12 cellular contexts compared by ENCODE assay signal in the genomic region with DNA sequence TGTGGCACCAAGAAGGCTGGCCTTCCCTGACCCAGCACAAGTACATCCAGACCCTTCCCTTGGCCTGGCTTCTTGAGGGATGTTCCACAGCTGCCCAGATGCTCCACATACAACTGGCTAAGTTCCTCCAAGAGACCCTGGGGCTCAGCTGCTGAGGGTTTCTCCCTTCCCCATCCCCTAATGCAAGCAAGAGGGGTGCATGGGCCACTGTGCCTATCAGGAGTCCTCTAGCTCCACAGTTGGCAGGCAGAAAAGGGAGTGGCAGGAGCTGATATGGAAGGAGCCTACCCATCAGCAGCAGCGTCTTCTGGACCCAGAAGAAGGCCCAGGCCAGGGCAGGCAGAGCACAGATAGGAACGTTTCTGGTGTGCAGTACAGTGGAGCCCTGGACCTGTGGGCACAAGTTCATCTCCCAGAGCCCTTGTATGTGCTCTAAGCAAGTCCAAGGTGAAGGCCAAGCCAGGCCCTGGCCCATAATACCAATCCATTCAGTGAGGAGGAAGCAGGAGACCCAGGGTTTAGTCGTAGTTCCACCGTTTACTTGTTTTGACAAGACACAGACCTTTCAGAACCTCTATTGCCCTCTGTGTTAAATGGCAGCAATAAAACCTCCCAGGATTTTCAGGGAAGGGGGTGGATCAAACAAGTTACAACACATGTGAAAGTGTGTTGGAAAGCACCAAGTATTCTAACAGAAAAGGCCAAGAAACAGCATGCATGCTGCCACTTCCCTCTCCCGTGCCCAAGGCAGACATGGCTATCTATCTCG. TPM values are rescaled to one million over a fixed set of nuclear protein-coding genes. Genes with fewer than 3 reads are reported as not detected.
A peak's percentile ranks its signal among the peaks of the same experiment; 100 is the strongest.
DNase-seq lines count a peak whose midpoint lies in the region; ATAC-seq, FAIRE-seq and TF ChIP-seq lines count a peak whose summit lies in the region.
"Had no signal": no experiment of that assay in that cellular context is flagged by ENCODE, and none has a peak within 500 bp of the region (broad histone marks: within the 10 kb centered on the region; RNA-seq: fewer than 3 reads in every experiment).

No MANE protein-coding gene starts in this region.

- DNase-seq in activated naive CD4-positive, alpha-beta T cell (lab: John Stamatoyannopoulos, UW): no peak
- DNase-seq in uterus (no peak), RCC 7860 (ENCODE audit: low spot score) (no peak), MG63 (no peak)
- DNase-seq: activated CD4-positive, CD25-positive, alpha-beta regulatory T cell; NCI-H1417 treated with DMSO at 0.1 percent for 48 hours had no signal

- H3K27ac ChIP-seq in cingulate gyrus (ENCODE audit: low read depth, low read length): peak overlapping the region; percentile 58
- H3K27ac ChIP-seq in mucosa of rectum (ENCODE audit: low read depth in 2 of 2, low read length in 2 of 2): peak overlapping the region; percentile 88 to 92
- peak overlapping the region; percentile 70 to 82 for H3K27ac ChIP-seq in uterus

- H3K27me3 ChIP-seq in mucosa of rectum (ENCODE audit: control insufficient read depth in 2 of 2, insufficient read depth in 2 of 2, low read length in 2 of 2): no peaks in the 10 kb centered on the region
- no peaks in the 10 kb centered on the region for H3K27me3 ChIP-seq in uterus
- H3K27me3 ChIP-seq in MG63: no peaks in the 10 kb centered on the region
- H3K27me3 ChIP-seq: BE2C had no signal

- no peak for TF ChIP-seq POLR2A in uterus (IDR thresholded peaks at IDR 0.05)

- ATAC-seq in GM18867 (IDR thresholded peaks at IDR 0.05; ENCODE audit: unreplicated experiment): no peak

- peak overlapping the region; percentile 44 for H3K4me3 Mint-ChIP-seq in activated naive CD4-positive, alpha-beta T cell treated with anti-CD3 and anti-CD28 coated beads, Interleukin-2, amount 50 U/mL, for 24 hours

- H3K27ac Mint-ChIP-seq in activated naive CD4-positive, alpha-beta T cell treated with anti-CD3 and anti-CD28 coated beads, Interleukin-2, amount 50 U/mL, for 24 hours: peak overlapping the region; percentile 93

- peaks cover 46 to 60% of the 10 kb centered on the region in 2 donors for H3K4me1 ChIP-seq in mucosa of rectum (ENCODE audit: control insufficient read depth in 2 of 2, insufficient read depth in 2 of 2, low read length in 2 of 2)
- H3K4me1 ChIP-seq in uterus: peaks cover 0 to 6% of the 10 kb centered on the region in 2 donors
- H3K4me1 ChIP-seq: BE2C had no signal

- peaks cover 17% of the 10 kb centered on the region for H3K36me3 Mint-ChIP-seq in activated naive CD4-positive, alpha-beta T cell treated with anti-CD3 and anti-CD28 coated beads, Interleukin-2, amount 50 U/mL, for 24 hours

- H3K36me3 ChIP-seq in mucosa of rectum (ENCODE audit: control insufficient read depth in 2 of 2, insufficient read depth in 2 of 2, low read length in 2 of 2): peaks cover 7 to 20% of the 10 kb centered on the region in 2 donors
- H3K36me3 ChIP-seq in uterus: no peaks in the 10 kb centered on the region
- peaks cover 5% of the 10 kb centered on the region; the same call in 1 of the 2 replicates for H3K36me3 ChIP-seq in MG63
- H3K36me3 ChIP-seq: BE2C had no signal

- peak overlapping the region; percentile 44 to 66 for H3K9ac ChIP-seq in mucosa of rectum (ENCODE audit: low read depth in 1 of 2, low read length in 2 of 2)

- H3K9me3 ChIP-seq in mucosa of rectum (ENCODE audit: control insufficient read depth in 2 of 2, low read length in 2 of 2) (no peaks in the 10 kb centered on the region), uterus (no peaks in the 10 kb centered on the region), MG63 (no peaks in the 10 kb centered on the region)
- H3K9me3 ChIP-seq: BE2C had no signal

- H3K4me1 Mint-ChIP-seq in activated naive CD4-positive, alpha-beta T cell treated with anti-CD3 and anti-CD28 coated beads, Interleukin-2, amount 50 U/mL, for 24 hours: peaks cover 94% of the 10 kb centered on the region

- H3K9me3 Mint-ChIP-seq in activated naive CD4-positive, alpha-beta T cell treated with anti-CD3 and anti-CD28 coated beads, Interleukin-2, amount 50 U/mL, for 24 hours: no peaks in the 10 kb centered on the region

- no peaks in the 10 kb centered on the region for H3K27me3 Mint-ChIP-seq in activated naive CD4-positive, alpha-beta T cell treated with anti-CD3 and anti-CD28 coated beads, Interleukin-2, amount 50 U/mL, for 24 hours

- peak overlapping the region in 1 of 2 donors; percentile 14 for H3K4me3 ChIP-seq in mucosa of rectum (ENCODE audit: low read length in 2 of 2)
- no peak overlapping the region for H3K4me3 ChIP-seq in uterus
- H3K4me3 ChIP-seq in MG63: no peak overlapping the region

- intact Hi-C loops in uterus (cut with DNase I; ENCODE audit: low total_unique reads): no loop called here

- no peak for TF ChIP-seq CTCF in uterus (IDR thresholded peaks at IDR 0.05)

- FAIRE-seq in RCC 7860 (lab: Jason Lieb, UNC): no peak

RNA-seq across cellular contexts. Expression of a gene that starts 26.1 kb away (rescaled TPM):
- 100 to 1,000 TPM in 1 of 4 donors, 10 to 100 TPM in 3; 18.9 to 127 (median 36.7) TPM for total RNA-seq in uterus
- 36.0 and 87.8 TPM in 2 replicates for total RNA-seq in MG63 (2014; rRNA removed; shearing (Covaris generic); ENCODE audit: low replicate concordance)

RNA-seq across cellular contexts. Expression of a gene that starts 27.6 kb away (rescaled TPM):
- total RNA-seq in uterus: 1 to 10 TPM in 1 of 4 donors, under 1 TPM in 1, not detected in 2; 0.07 to 1.2 TPM
- not detected in 2 replicates for total RNA-seq in MG63 (2014; rRNA removed; shearing (Covaris generic); ENCODE audit: low replicate concordance)
- total RNA-seq: left lobe of liver had no signal
